In genomic region chr4:80128941-80129340, GRCh38 we compare ENCODE assay signal across 30 cellular contexts. TPM values are rescaled to one million over a fixed set of nuclear protein-coding genes. Genes with fewer than 3 reads are reported as not detected.
DNase-seq lines count a peak whose midpoint lies in the region; ATAC-seq and TF ChIP-seq lines count a peak whose summit lies in the region.
"Had no signal": no experiment of that assay in that cellular context is flagged by ENCODE, and none has a peak within 500 bp of the region (broad histone marks: within the 10 kb centered on the region; RNA-seq: fewer than 3 reads in every experiment).

No MANE protein-coding gene starts in this region.

- H3K36me3 ChIP-seq in CD8-positive, alpha-beta T cell (ENCODE audit: insufficient read depth, low read length): no peaks in the 10 kb centered on the region
- H3K36me3 ChIP-seq: colonic mucosa, heart left ventricle, ovary, thyroid gland had no signal

- CTCF ChIA-PET in CD8-positive, alpha-beta T cell (lab: Charles Lee): interaction anchor here (1.2 to 7.9 kb wide), 4 partner anchors 9 to 73 kb away, joined by 3 to 222 read pairs (median 6); no protein-coding TSS in a partner anchor

- intact Hi-C loops in activated CD4-positive, alpha-beta T cell treated with anti-CD3 and anti-CD28 coated beads, Interleukin-2, amount 10 ng/mL, durations not matched to agents 24 days and 14 days (cut with micrococcal nuclease): loop anchor here (5.0 kb wide), 3 partner anchors 73 to 212 kb away; no protein-coding TSS in a partner anchor
- intact Hi-C loops in CD8-positive, alpha-beta T cell (cut with DNase I, micrococcal nuclease): loop anchor here in 1 of 2 experiments (2.0 to 5.0 kb wide), 2 partner anchors 44 to 57 kb away; partner anchors contain the start of gene ANTXR2
- intact Hi-C loops in cardiac septum (cut with DNase I): no loop called here

- no peak for DNase-seq in activated CD4-positive, alpha-beta T cell treated with anti-CD3 and anti-CD28 coated beads, Interleukin-2, amount 10 ng/mL, durations not matched to agents 24 days and 14 days
- DNase-seq in activated CD4-positive, alpha-beta T cell treated with anti-CD3 and anti-CD28 coated beads, Interleukin-2, amount 50 U/mL, for 1 hour: no peak
- no peak for DNase-seq in CD8-positive, alpha-beta T cell
- DNase-seq in RKO (ENCODE audit: low spot score): peak; percentile 81
- DNase-seq in kidney tubule cell (ENCODE audit: low spot score): peak; percentile 3
- DNase-seq in cardiac septum (ENCODE audit: low spot score): no peak
- no peak for DNase-seq in NCI-H1092 (lab: John Stamatoyannopoulos, UW)
- no peak for DNase-seq in NK-92 treated with Interleukin-12 subunit alpha and Interleukin-12 subunit beta, amount 100 ng/mL, for 24 hours (lab: John Stamatoyannopoulos, UW)
- DNase-seq: activated CD4-positive, CD25-positive, alpha-beta regulatory T cell treated with anti-CD3 and anti-CD28 coated beads, Interleukin-2, amount 50 U/mL, for 72 hours; activated naive CD4-positive, alpha-beta T cell treated with anti-CD3 and anti-CD28 coated beads, Interleukin-2, amount 10 ng/mL, durations not matched to agents 7 days and 5 days; Caco-2; colonic mucosa; effector CD8-positive, alpha-beta T cell; foreskin keratinocyte; HCEC 1CT; heart left ventricle; KBM-7; kidney glomerular epithelial cell; NCI-H1436 treated with DMSO at 0.1 percent for 48 hours; NCI-H524; ovary; PC-9; retina; SIG-M5; stimulated activated CD4-positive, alpha-beta T cell treated with anti-CD3 and anti-CD28 coated beads, Interleukin-1b, Interleukin-23, amount 100 ng/mL, for 48 hours; stimulated activated CD8-positive, alpha-beta memory T cell treated with anti-CD3 and anti-CD28 coated beads, Interleukin-4, amount 100 ng/mL, for 48 hours; stimulated activated naive CD8-positive, alpha-beta T cell treated with anti-CD3 and anti-CD28 coated beads, Interleukin-15, amount 100 ng/mL, for 72 hours; thyroid gland had no signal

- H3K4me3 Mint-ChIP-seq in activated CD4-positive, alpha-beta T cell treated with anti-CD3 and anti-CD28 coated beads, Interleukin-2, amount 10 ng/mL, durations not matched to agents 24 days and 14 days: no peak overlapping the region
- H3K4me3 Mint-ChIP-seq in CD8-positive, alpha-beta T cell: no peak overlapping the region
- H3K4me3 Mint-ChIP-seq: activated naive CD4-positive, alpha-beta T cell treated with anti-CD3 and anti-CD28 coated beads, Interleukin-2, amount 10 ng/mL, durations not matched to agents 7 days and 5 days; stimulated activated naive CD8-positive, alpha-beta T cell treated with anti-CD3 and anti-CD28 coated beads, Interleukin-15, amount 100 ng/mL, for 72 hours had no signal

- H3K27ac Mint-ChIP-seq in activated CD4-positive, alpha-beta T cell treated with anti-CD3 and anti-CD28 coated beads, Interleukin-2, amount 10 ng/mL, durations not matched to agents 24 days and 14 days: peak overlapping the region; percentile 17
- peak overlapping the region; percentile 52 for H3K27ac Mint-ChIP-seq in CD8-positive, alpha-beta T cell
- H3K27ac Mint-ChIP-seq: activated naive CD4-positive, alpha-beta T cell treated with anti-CD3 and anti-CD28 coated beads, Interleukin-2, amount 10 ng/mL, durations not matched to agents 7 days and 5 days had no signal

- H3K27me3 Mint-ChIP-seq in activated CD4-positive, alpha-beta T cell treated with anti-CD3 and anti-CD28 coated beads, Interleukin-2, amount 10 ng/mL, durations not matched to agents 24 days and 14 days: no peaks in the 10 kb centered on the region
- no peaks in the 10 kb centered on the region for H3K27me3 Mint-ChIP-seq in CD8-positive, alpha-beta T cell (ENCODE audit: low read depth)
- H3K27me3 Mint-ChIP-seq: activated naive CD4-positive, alpha-beta T cell treated with anti-CD3 and anti-CD28 coated beads, Interleukin-2, amount 10 ng/mL, durations not matched to agents 7 days and 5 days; stimulated activated naive CD8-positive, alpha-beta T cell treated with anti-CD3 and anti-CD28 coated beads, Interleukin-15, amount 100 ng/mL, for 72 hours had no signal

- H3K4me1 Mint-ChIP-seq in activated CD4-positive, alpha-beta T cell treated with anti-CD3 and anti-CD28 coated beads, Interleukin-2, amount 10 ng/mL, durations not matched to agents 24 days and 14 days: peaks cover 51% of the 10 kb centered on the region
- H3K4me1 Mint-ChIP-seq in CD8-positive, alpha-beta T cell (ENCODE audit: low read depth): peaks cover 49% of the 10 kb centered on the region

- H3K36me3 Mint-ChIP-seq in activated CD4-positive, alpha-beta T cell treated with anti-CD3 and anti-CD28 coated beads, Interleukin-2, amount 10 ng/mL, durations not matched to agents 24 days and 14 days (ENCODE audit: low read depth): peaks cover 2% of the 10 kb centered on the region
- H3K36me3 Mint-ChIP-seq in CD8-positive, alpha-beta T cell: no peaks in the 10 kb centered on the region

- H3K9me3 ChIP-seq in CD8-positive, alpha-beta T cell (ENCODE audit: low read length): no peaks in the 10 kb centered on the region
- H3K9me3 ChIP-seq: Caco-2, colonic mucosa, heart left ventricle, ovary, thyroid gland had no signal

- no peak overlapping the region for H3K4me3 ChIP-seq in CD8-positive, alpha-beta T cell (ENCODE audit: low read depth, low read length)
- H3K4me3 ChIP-seq: colonic mucosa, heart left ventricle, ovary, PC-9, smooth muscle cell, thyroid gland had no signal

- H3K27ac ChIP-seq in CD8-positive, alpha-beta T cell (ENCODE audit: low read depth, low read length): no peak overlapping the region
- H3K27ac ChIP-seq: colonic mucosa, foreskin keratinocyte, heart left ventricle, ovary, PC-9, thyroid gland had no signal

- H3K27me3 ChIP-seq in CD8-positive, alpha-beta T cell (ENCODE audit: insufficient read depth, low read length): no peaks in the 10 kb centered on the region
- H3K27me3 ChIP-seq: colonic mucosa, foreskin keratinocyte, heart left ventricle, ovary, thyroid gland had no signal

- no peak for ATAC-seq in CD8-positive, alpha-beta T cell
- ATAC-seq: esophagus mucosa; foreskin keratinocyte; heart left ventricle; stimulated activated naive CD8-positive, alpha-beta T cell treated with anti-CD3 and anti-CD28 coated beads, Interleukin-15, amount 100 ng/mL, for 72 hours had no signal

- POLR2A ChIA-PET in CD8-positive, alpha-beta T cell (lab: Charles Lee): interaction anchor here (1.6 to 2.2 kb wide), 2 partner anchors 43 to 54 kb away, joined by 4 to 11 read pairs; no protein-coding TSS in a partner anchor

- no peaks in the 10 kb centered on the region for H3K9me3 Mint-ChIP-seq in activated CD4-positive, alpha-beta T cell treated with anti-CD3 and anti-CD28 coated beads, Interleukin-2, amount 10 ng/mL, durations not matched to agents 24 days and 14 days
- no peaks in the 10 kb centered on the region for H3K9me3 Mint-ChIP-seq in CD8-positive, alpha-beta T cell
- H3K9me3 Mint-ChIP-seq: activated naive CD4-positive, alpha-beta T cell treated with anti-CD3 and anti-CD28 coated beads, Interleukin-2, amount 10 ng/mL, durations not matched to agents 7 days and 5 days; stimulated activated naive CD8-positive, alpha-beta T cell treated with anti-CD3 and anti-CD28 coated beads, Interleukin-15, amount 100 ng/mL, for 72 hours had no signal

- no peak for TF ChIP-seq CTCF in CD8-positive, alpha-beta T cell (IDR thresholded peaks at IDR 0.05)

- peaks cover 37% of the 10 kb centered on the region for H3K4me1 ChIP-seq in CD8-positive, alpha-beta T cell (ENCODE audit: insufficient read depth, low read length)
- H3K4me1 ChIP-seq: Caco-2, colonic mucosa, thyroid gland had no signal

RNA-seq across cellular contexts. Expression of gene ANTXR2, which starts 55.9 kb away (rescaled TPM):
- total RNA-seq in activated CD4-positive, alpha-beta T cell treated with anti-CD3 and anti-CD28 coated beads, Interleukin-2, amount 10 ng/mL, durations not matched to agents 24 days and 14 days: 8.2 and 10.6 TPM in 2 replicates
- 1 to 10 TPM; 6.9 to 8.6 TPM for total RNA-seq in CD8-positive, alpha-beta T cell
- total RNA-seq in cardiac septum: 54.6 TPM

Comparison
In these comparisons a context has a peak if more than half of its experiments do, and no peak if none do; other contexts are left out.
1. DNase-seq: peak in RKO (single experiment) and kidney tubule cell (single experiment); none in activated CD4-positive, alpha-beta T cell treated with anti-CD3 and anti-CD28 coated beads, Interleukin-2, amount 10 ng/mL, durations not matched to agents 24 days and 14 days (single experiment), activated CD4-positive, alpha-beta T cell treated with anti-CD3 and anti-CD28 coated beads, Interleukin-2, amount 50 U/mL, for 1 hour (single experiment), CD8-positive, alpha-beta T cell (0 of 7), cardiac septum (single experiment), NCI-H1092 (single experiment) and NK-92 treated with Interleukin-12 subunit alpha and Interleukin-12 subunit beta, amount 100 ng/mL, for 24 hours (single experiment).